13 cellular contexts compared by ENCODE assay signal in genomic region chr1:178284059-178284458, GRCh38.
DNase-seq lines count a peak whose midpoint lies in the region; ATAC-seq and TF ChIP-seq lines count a peak whose summit lies in the region.
"Had no signal": no experiment of that assay in that cellular context is flagged by ENCODE, and none has a peak within 500 bp of the region (broad histone marks: within the 10 kb centered on the region; RNA-seq: fewer than 3 reads in every experiment).

No MANE protein-coding gene starts in this region.

- CTCF ChIA-PET in MCF 10A (lab: Yijun Ruan, JAX): interaction anchor here (0.5 to 7.9 kb wide), 16 partner anchors 10 to 676 kb away, joined by 3 to 171 read pairs (median 12); partner anchors contain the start of gene RASAL2
- CTCF ChIA-PET in A673 (lab: Charles Lee): no interaction called here

- H3K27ac ChIP-seq in lower lobe of right lung (no peak overlapping the region), A673 (ENCODE audit: low read depth, low read length, poor library complexity, severe bottlenecking) (no peak overlapping the region)
- H3K27ac ChIP-seq: gastroesophageal sphincter had no signal

- TF ChIP-seq CTCF in MCF 10A (IDR thresholded peaks at IDR 0.05; ENCODE audit: unreplicated experiment) (no peak), lower lobe of right lung (IDR thresholded peaks at IDR 0.05) (no peak), A673 (conservative IDR thresholded peaks at IDR 0.05; ENCODE audit: low read depth, low read length) (no peak), osteocyte (IDR thresholded peaks at IDR 0.05) (no peak)

- intact Hi-C loops in MCF 10A (cut with micrococcal nuclease) (loop anchor here (5.0 kb wide), 1 partner anchor 1387 kb away; no protein-coding TSS in a partner anchor), lower lobe of right lung (cut with DNase I) (no loop called here), A673 (cut with micrococcal nuclease; ENCODE audit: unreplicated experiment) (loop anchor here (10.0 kb wide), 1 partner anchor 1389 kb away; no protein-coding TSS in a partner anchor)

- H3K9me3 ChIP-seq in lower lobe of right lung: no peaks in the 10 kb centered on the region
- no peaks in the 10 kb centered on the region for H3K9me3 ChIP-seq in A673 (ENCODE audit: low read depth, low read length, poor library complexity, severe bottlenecking)
- H3K9me3 ChIP-seq: gastroesophageal sphincter had no signal

- BruUV-seq in MCF 10A (replicated peaks; lab: Mats Ljungman, UMichigan): TSS peak; percentile 18
- no TSS peak for BruUV-seq in A673 (replicated peaks; lab: Mats Ljungman, UMichigan)

- no peak overlapping the region for H3K4me3 Mint-ChIP-seq in MCF 10A (ENCODE audit: unreplicated experiment)
- no peak overlapping the region for H3K4me3 Mint-ChIP-seq in osteocyte (ENCODE audit: unreplicated experiment)
- H3K4me3 Mint-ChIP-seq in activated T-helper 17 cell treated with anti-CD3 and anti-CD28 coated beads, Interleukin-2, amount 50 U/mL, for 72 hours: no peak overlapping the region
- H3K4me3 Mint-ChIP-seq: activated naive CD4-positive, alpha-beta T cell treated with anti-CD3 and anti-CD28 coated beads, Interleukin-2, amount 50 U/mL, for 24 hours; CD4-positive, alpha-beta memory T cell; natural killer cell had no signal

- H3K36me3 Mint-ChIP-seq in MCF 10A (ENCODE audit: insufficient read depth, unreplicated experiment) (peaks cover 18% of the 10 kb centered on the region), osteocyte (ENCODE audit: unreplicated experiment) (peaks cover 21% of the 10 kb centered on the region)
- H3K36me3 Mint-ChIP-seq in activated T-helper 17 cell treated with anti-CD3 and anti-CD28 coated beads, Interleukin-2, amount 50 U/mL, for 72 hours (ENCODE audit: low read depth): no peaks in the 10 kb centered on the region
- H3K36me3 Mint-ChIP-seq: activated naive CD4-positive, alpha-beta T cell treated with anti-CD3 and anti-CD28 coated beads, Interleukin-2, amount 50 U/mL, for 24 hours; CD4-positive, alpha-beta memory T cell; natural killer cell had no signal

- ATAC-seq in lower lobe of right lung: peak; percentile 43 to 44
- no peak for ATAC-seq in activated T-helper 17 cell treated with anti-CD3 and anti-CD28 coated beads, Interleukin-2, amount 50 U/mL, for 72 hours (replicated peaks)
- ATAC-seq: gastroesophageal sphincter, natural killer cell had no signal

- H3K27me3 Mint-ChIP-seq in MCF 10A (ENCODE audit: insufficient read depth, unreplicated experiment) (no peaks in the 10 kb centered on the region), osteocyte (ENCODE audit: unreplicated experiment) (no peaks in the 10 kb centered on the region)
- H3K27me3 Mint-ChIP-seq in activated T-helper 17 cell treated with anti-CD3 and anti-CD28 coated beads, Interleukin-2, amount 50 U/mL, for 72 hours: peaks cover 3% of the 10 kb centered on the region
- H3K27me3 Mint-ChIP-seq: activated naive CD4-positive, alpha-beta T cell treated with anti-CD3 and anti-CD28 coated beads, Interleukin-2, amount 50 U/mL, for 24 hours had no signal

- H3K36me3 ChIP-seq in H7 (replicated peaks; ENCODE audit: control insufficient read depth, insufficient read depth, low read length) (no peaks in the 10 kb centered on the region), lower lobe of right lung (no peaks in the 10 kb centered on the region), A673 (ENCODE audit: insufficient read depth, low read length, poor library complexity, severe bottlenecking) (no peaks in the 10 kb centered on the region)
- H3K36me3 ChIP-seq: gastroesophageal sphincter had no signal

- H3K4me1 Mint-ChIP-seq in MCF 10A (ENCODE audit: insufficient read depth, unreplicated experiment): peaks cover 27% of the 10 kb centered on the region
- peaks cover 28% of the 10 kb centered on the region for H3K4me1 Mint-ChIP-seq in osteocyte (ENCODE audit: unreplicated experiment)
- H3K4me1 Mint-ChIP-seq in activated T-helper 17 cell treated with anti-CD3 and anti-CD28 coated beads, Interleukin-2, amount 50 U/mL, for 72 hours: no peaks in the 10 kb centered on the region
- H3K4me1 Mint-ChIP-seq: activated naive CD4-positive, alpha-beta T cell treated with anti-CD3 and anti-CD28 coated beads, Interleukin-2, amount 50 U/mL, for 24 hours; CD4-positive, alpha-beta memory T cell had no signal

- H3K4me1 ChIP-seq in lower lobe of right lung (peaks cover 57% of the 10 kb centered on the region), A673 (ENCODE audit: insufficient read depth, low read length, poor library complexity, severe bottlenecking) (no peaks in the 10 kb centered on the region)

- H3K27ac Mint-ChIP-seq in MCF 10A (ENCODE audit: low read depth, unreplicated experiment): peak overlapping the region; percentile 28
- H3K27ac Mint-ChIP-seq in osteocyte (ENCODE audit: unreplicated experiment): no peak overlapping the region
- no peak overlapping the region for H3K27ac Mint-ChIP-seq in activated T-helper 17 cell treated with anti-CD3 and anti-CD28 coated beads, Interleukin-2, amount 50 U/mL, for 72 hours
- H3K27ac Mint-ChIP-seq: activated naive CD4-positive, alpha-beta T cell treated with anti-CD3 and anti-CD28 coated beads, Interleukin-2, amount 50 U/mL, for 24 hours; CD4-positive, alpha-beta memory T cell; natural killer cell had no signal

- H3K4me3 ChIP-seq in H7 (ENCODE audit: insufficient read depth, low read depth, low read length) (peak overlapping the region; percentile 9; the same call in 1 of the 2 replicates), lower lobe of right lung (no peak overlapping the region), A673 (ENCODE audit: low read depth, low read length, poor library complexity, severe bottlenecking) (no peak overlapping the region)
- H3K4me3 ChIP-seq: gastroesophageal sphincter had no signal

- H3K27me3 ChIP-seq in H7 (ENCODE audit: control insufficient read depth, insufficient read depth, low read length) (no peaks in the 10 kb centered on the region), lower lobe of right lung (ENCODE audit: low read depth) (no peaks in the 10 kb centered on the region), A673 (replicated peaks; ENCODE audit: insufficient read depth, low read depth, low read length, poor library complexity) (no peaks in the 10 kb centered on the region)
- H3K27me3 ChIP-seq: gastroesophageal sphincter had no signal

- H3K9me3 Mint-ChIP-seq in MCF 10A (ENCODE audit: unreplicated experiment): no peaks in the 10 kb centered on the region
- no peaks in the 10 kb centered on the region for H3K9me3 Mint-ChIP-seq in osteocyte (ENCODE audit: unreplicated experiment)
- no peaks in the 10 kb centered on the region for H3K9me3 Mint-ChIP-seq in activated T-helper 17 cell treated with anti-CD3 and anti-CD28 coated beads, Interleukin-2, amount 50 U/mL, for 72 hours
- H3K9me3 Mint-ChIP-seq: activated naive CD4-positive, alpha-beta T cell treated with anti-CD3 and anti-CD28 coated beads, Interleukin-2, amount 50 U/mL, for 24 hours had no signal

- POLR2A ChIA-PET in MCF 10A (lab: Yijun Ruan, JAX): interaction anchor here (0.6 to 1.4 kb wide), 3 partner anchors 68 to 755 kb away, joined by 3 to 5 read pairs (median 3); no protein-coding TSS in a partner anchor
- POLR2A ChIA-PET in A673 (lab: Charles Lee; ENCODE audit: low non-redundant PET): no interaction called here

- DNase-seq in H7 (peak; percentile 13), NCI-H69 (lab: John Stamatoyannopoulos, UW) (peak; percentile 12), MCF 10A (ENCODE audit: unreplicated experiment) (no peak), lower lobe of right lung (no peak), A673 (ENCODE audit: low spot score) (no peak), osteocyte (ENCODE audit: extremely low spot score, unreplicated experiment) (no peak), activated gamma-delta T cell treated with Interleukin-2 at 50 U/mL for 16 hours (no peak)
- DNase-seq: CD4-positive, alpha-beta memory T cell; natural killer cell; RPMI8226 had no signal

Comparison
In these comparisons a context has a peak if more than half of its experiments do, and no peak if none do; other contexts are left out.
1. DNase-seq: peak in H7 (single experiment) and NCI-H69 (single experiment); none in MCF 10A (single experiment), lower lobe of right lung (single experiment), A673 (single experiment), osteocyte (single experiment) and activated gamma-delta T cell treated with Interleukin-2 at 50 U/mL for 16 hours (single experiment).